In genomic region chr11:82775736-82776346, GRCh38 we compare ENCODE assay signal across 1 cellular context.
A peak's percentile ranks its signal among the peaks of the same experiment; 100 is the strongest.
TF ChIP-seq lines count a peak whose summit lies in the region.

No MANE protein-coding gene starts in this region.

TF ChIP-seq in HepG2, 621 proteins besides CTCF, POLR2A, EP300 and RAD21 (continued from another document):
- peak; percentile 16; the same call in 1 of the 2 replicates for TF ChIP-seq ARID5B (CRISPR knock-in tag; IDR thresholded peaks at IDR 0.05)
- no peak for TF ChIP-seq AHR (CRISPR knock-in tag; IDR thresholded peaks at IDR 0.05)
- TF ChIP-seq ZNF501 (CRISPR knock-in tag; IDR thresholded peaks at IDR 0.05): peak; percentile 48; the same call in 1 of the 2 replicates
- no peak for TF ChIP-seq ZNF383 (CRISPR knock-in tag; IDR thresholded peaks at IDR 0.05; ENCODE audit: borderline replicate concordance)
- TF ChIP-seq HCFC1 (IDR thresholded peaks at IDR 0.05; ENCODE audit: low read depth, low read length): no peak
- peak; percentile 82 for TF ChIP-seq SMC3 (IDR thresholded peaks at IDR 0.05; ENCODE audit: low read length)
- TF ChIP-seq ZBTB7B (CRISPR knock-in tag; IDR thresholded peaks at IDR 0.05): no peak
- no peak for TF ChIP-seq CC2D1A (CRISPR knock-in tag; IDR thresholded peaks at IDR 0.05)
- TF ChIP-seq BCLAF1 (IDR thresholded peaks at IDR 0.05): no peak
- no peak for TF ChIP-seq ZNF841 (CRISPR knock-in tag; IDR thresholded peaks at IDR 0.05; ENCODE audit: borderline replicate concordance)
- peak; percentile 23 for TF ChIP-seq XRCC5 (optimal IDR thresholded peaks at IDR 0.05; ENCODE audit: low read length)
- no peak for TF ChIP-seq THAP8 (CRISPR knock-in tag; IDR thresholded peaks at IDR 0.05; ENCODE audit: borderline replicate concordance)
- TF ChIP-seq GATAD2A (CRISPR knock-in tag; IDR thresholded peaks at IDR 0.05): peak; percentile 49
- TF ChIP-seq PHB2 (IDR thresholded peaks at IDR 0.05; ENCODE audit: partially characterized antibody): no peak
- no peak for TF ChIP-seq MAFF (IDR thresholded peaks at IDR 0.05; ENCODE audit: low read depth, low read length)
- no peak for TF ChIP-seq FOXP1 (IDR thresholded peaks at IDR 0.05)
- no peak for TF ChIP-seq FOXP1 (CRISPR knock-in tag; IDR thresholded peaks at IDR 0.05)
- 0 out of 2 replicates have a peak, but pooled peaks have one; percentile 17 for TF ChIP-seq MIER3 (CRISPR knock-in tag; IDR thresholded peaks at IDR 0.05; ENCODE audit: borderline replicate concordance)
- no peak for TF ChIP-seq ZNF331 (CRISPR knock-in tag; IDR thresholded peaks at IDR 0.05)
- TF ChIP-seq SP4 (CRISPR knock-in tag; IDR thresholded peaks at IDR 0.05): no peak
- TF ChIP-seq SRSF9 (IDR thresholded peaks at IDR 0.05; ENCODE audit: borderline replicate concordance, insufficient read depth, low read depth, low read length, poor library complexity, severe bottlenecking): no peak
- TF ChIP-seq ZNF691 (CRISPR knock-in tag; IDR thresholded peaks at IDR 0.05; ENCODE audit: borderline replicate concordance, low read depth): no peak
- peak; percentile 63 for TF ChIP-seq ARID3A (IDR thresholded peaks at IDR 0.05; ENCODE audit: low read depth, low read length)
